ENCODE assay signal across 9 cellular contexts in genomic region chr1:116763116-116763786, GRCh38. TPM values are rescaled to one million over a fixed set of nuclear protein-coding genes. Genes with fewer than 3 reads are reported as not detected.
DNase-seq lines count a peak whose midpoint lies in the region; ATAC-seq lines count a peak whose summit lies in the region.
"Had no signal": no experiment of that assay in that cellular context is flagged by ENCODE, and none has a peak within 500 bp of the region (broad histone marks: within the 10 kb centered on the region; RNA-seq: fewer than 3 reads in every experiment).

No MANE protein-coding gene starts in this region.

- no peak overlapping the region for H3K23ac ChIP-seq in mesenchymal stem cell (ENCODE audit: low read length in 2 of 2)

- H3K4me2 ChIP-seq in mesenchymal stem cell (ENCODE audit: low read length, poor library complexity, severe bottlenecking): no peak overlapping the region

- H3K9ac ChIP-seq in mesenchymal stem cell (ENCODE audit: low read length) (peak overlapping the region; percentile 41), stomach smooth muscle (ENCODE audit: low read length in 2 of 2) (no peak overlapping the region)

- H2BK12ac ChIP-seq in mesenchymal stem cell (ENCODE audit: low read length in 2 of 2): no peak overlapping the region

- DNase-seq in activated T-cell treated with anti-CD3 and anti-CD28 coated beads, Interleukin-2, amount 50 U/mL, for 4 hours: no peak
- DNase-seq in activated T-cell treated with anti-CD3 and anti-CD28 coated beads, Interleukin-2, amount 50 U/mL, for 1 hour: no peak
- peak; percentile 70 for DNase-seq in activated naive CD8-positive, alpha-beta T cell treated with anti-CD3 and anti-CD28 coated beads, Interleukin-2, amount 50 U/mL, for 24 hours
- peak; percentile 25 for DNase-seq in mesenchymal stem cell
- no peak for DNase-seq in glomerular visceral epithelial cell (ENCODE audit: extremely low spot score)
- DNase-seq: caudate nucleus had no signal

- H3K36me3 Mint-ChIP-seq in activated T-cell treated with anti-CD3 and anti-CD28 coated beads, Interleukin-2, amount 50 U/mL, for 4 hours (ENCODE audit: insufficient read depth): peaks cover 90% of the 10 kb centered on the region
- peaks cover 98% of the 10 kb centered on the region for H3K36me3 Mint-ChIP-seq in activated naive CD8-positive, alpha-beta T cell treated with anti-CD3 and anti-CD28 coated beads, Interleukin-2, amount 50 U/mL, for 24 hours (ENCODE audit: low read depth)

- peak; percentile 46 to 55 for ATAC-seq in activated T-cell treated with anti-CD3 and anti-CD28 coated beads, Interleukin-2, amount 50 U/mL, for 4 hours
- peak; percentile 54 for ATAC-seq in activated naive CD8-positive, alpha-beta T cell treated with anti-CD3 and anti-CD28 coated beads, Interleukin-2, amount 50 U/mL, for 24 hours
- ATAC-seq in GM19452 (IDR thresholded peaks at IDR 0.05; ENCODE audit: unreplicated experiment): no peak
- ATAC-seq in GM21381 (IDR thresholded peaks at IDR 0.05; ENCODE audit: unreplicated experiment): no peak

- H3K18ac ChIP-seq in mesenchymal stem cell (ENCODE audit: low read depth in 1 of 2, low read length in 2 of 2): no peak overlapping the region

- 83% methylated on average over 4 of the region's 4 CpGs for WGBS in mesenchymal stem cell

- H2BK5ac ChIP-seq in mesenchymal stem cell (ENCODE audit: low read depth, low read length, poor library complexity, severe bottlenecking): no peak overlapping the region

- no peak overlapping the region for H3K14ac ChIP-seq in mesenchymal stem cell (ENCODE audit: low read length in 2 of 2)

- peaks cover 83% of the 10 kb centered on the region for H3K4me1 Mint-ChIP-seq in activated T-cell treated with anti-CD3 and anti-CD28 coated beads, Interleukin-2, amount 50 U/mL, for 4 hours (ENCODE audit: low read depth)
- H3K4me1 Mint-ChIP-seq in activated naive CD8-positive, alpha-beta T cell treated with anti-CD3 and anti-CD28 coated beads, Interleukin-2, amount 50 U/mL, for 24 hours: peaks cover 89% of the 10 kb centered on the region

- H3K36me3 ChIP-seq in mesenchymal stem cell (ENCODE audit: control insufficient read depth in 1 of 2, insufficient read depth in 2 of 2, low read depth in 1 of 2, low read length in 2 of 2): no peaks in the 10 kb centered on the region
- no peaks in the 10 kb centered on the region for H3K36me3 ChIP-seq in stomach smooth muscle (ENCODE audit: control insufficient read depth in 2 of 2, insufficient read depth in 2 of 2, low read length in 2 of 2)

- H3K4me3 Mint-ChIP-seq in activated T-cell treated with anti-CD3 and anti-CD28 coated beads, Interleukin-2, amount 50 U/mL, for 4 hours: peak overlapping the region; percentile 97
- peak overlapping the region; percentile 98 for H3K4me3 Mint-ChIP-seq in activated naive CD8-positive, alpha-beta T cell treated with anti-CD3 and anti-CD28 coated beads, Interleukin-2, amount 50 U/mL, for 24 hours

- H4K8ac ChIP-seq in mesenchymal stem cell (ENCODE audit: low read length): no peak overlapping the region

- no peak overlapping the region for H2BK15ac ChIP-seq in mesenchymal stem cell (ENCODE audit: low read depth, poor library complexity, severe bottlenecking)

- no peak overlapping the region for H3K4me3 ChIP-seq in mesenchymal stem cell (ENCODE audit: insufficient read depth in 1 of 2, low read depth in 1 of 2, low read length in 2 of 2)
- H3K4me3 ChIP-seq in stomach smooth muscle (ENCODE audit: low read length in 2 of 2): no peak overlapping the region

- no peaks in the 10 kb centered on the region for H3K79me1 ChIP-seq in mesenchymal stem cell (replicated peaks; ENCODE audit: low read length, poor library complexity, severe bottlenecking)

- no peak overlapping the region for H2AK5ac ChIP-seq in mesenchymal stem cell (ENCODE audit: low read length, severe bottlenecking)

- no peaks in the 10 kb centered on the region for H3K27me3 Mint-ChIP-seq in activated T-cell treated with anti-CD3 and anti-CD28 coated beads, Interleukin-2, amount 50 U/mL, for 4 hours (ENCODE audit: low read depth)
- peaks cover 1% of the 10 kb centered on the region for H3K27me3 Mint-ChIP-seq in activated naive CD8-positive, alpha-beta T cell treated with anti-CD3 and anti-CD28 coated beads, Interleukin-2, amount 50 U/mL, for 24 hours

- H2AFZ ChIP-seq in mesenchymal stem cell (ENCODE audit: low read depth, low read length): no peak overlapping the region

- no peaks in the 10 kb centered on the region for H3K9me3 Mint-ChIP-seq in activated T-cell treated with anti-CD3 and anti-CD28 coated beads, Interleukin-2, amount 50 U/mL, for 4 hours
- no peaks in the 10 kb centered on the region for H3K9me3 Mint-ChIP-seq in activated naive CD8-positive, alpha-beta T cell treated with anti-CD3 and anti-CD28 coated beads, Interleukin-2, amount 50 U/mL, for 24 hours

- H3K9me3 ChIP-seq in mesenchymal stem cell (ENCODE audit: control insufficient read depth, low read length): peaks cover 3% of the 10 kb centered on the region
- no peaks in the 10 kb centered on the region for H3K9me3 ChIP-seq in stomach smooth muscle (ENCODE audit: control insufficient read depth in 2 of 2, low read length in 2 of 2)

- H2BK120ac ChIP-seq in mesenchymal stem cell (ENCODE audit: low read depth, low read length): no peak overlapping the region

- no peak overlapping the region for H4K91ac ChIP-seq in mesenchymal stem cell (ENCODE audit: low read length)

- H3K27me3 ChIP-seq in mesenchymal stem cell (ENCODE audit: control insufficient read depth in 1 of 2, insufficient read depth in 1 of 2, low read length in 2 of 2): no peaks in the 10 kb centered on the region
- no peaks in the 10 kb centered on the region for H3K27me3 ChIP-seq in stomach smooth muscle (ENCODE audit: control insufficient read depth in 1 of 2, insufficient read depth in 2 of 2, low read length in 2 of 2)

- no peak overlapping the region for H3K4ac ChIP-seq in mesenchymal stem cell (ENCODE audit: low read depth in 1 of 2, low read length in 2 of 2)

- H3K27ac Mint-ChIP-seq in activated naive CD8-positive, alpha-beta T cell treated with anti-CD3 and anti-CD28 coated beads, Interleukin-2, amount 50 U/mL, for 24 hours: peak overlapping the region; percentile 99

- no peaks in the 10 kb centered on the region for H3K4me1 ChIP-seq in mesenchymal stem cell (ENCODE audit: control insufficient read depth, insufficient read depth, low read depth, low read length)
- peaks cover 3% of the 10 kb centered on the region for H3K4me1 ChIP-seq in stomach smooth muscle (ENCODE audit: control insufficient read depth, insufficient read depth, low read length)

- H3K27ac ChIP-seq in mesenchymal stem cell (ENCODE audit: low read length, poor library complexity, severe bottlenecking): no peak overlapping the region
- peak overlapping the region; percentile 2 for H3K27ac ChIP-seq in stomach smooth muscle (ENCODE audit: low read length)

RNA-seq across cellular contexts. Expression of gene CD2, which starts 9.0 kb away (rescaled TPM):
- total RNA-seq in activated T-cell treated with anti-CD3 and anti-CD28 coated beads, Interleukin-2, amount 50 U/mL, for 4 hours: 100 to 1,000 TPM; 353 to 393 (median 374) TPM
- polyA plus RNA-seq in mesenchymal stem cell (2013, experiment 1 of 2): 0.03 TPM
- not detected for polyA plus RNA-seq in mesenchymal stem cell (2013, experiment 2 of 2)

Comparison
In these comparisons a context has a peak if more than half of its experiments do, and no peak if none do; other contexts are left out.
1. ATAC-seq: peak in activated T-cell treated with anti-CD3 and anti-CD28 coated beads, Interleukin-2, amount 50 U/mL, for 4 hours (2 of 2) and activated naive CD8-positive, alpha-beta T cell treated with anti-CD3 and anti-CD28 coated beads, Interleukin-2, amount 50 U/mL, for 24 hours (single experiment); none in GM19452 (single experiment) and GM21381 (single experiment).
2. DNase-seq: peak in activated naive CD8-positive, alpha-beta T cell treated with anti-CD3 and anti-CD28 coated beads, Interleukin-2, amount 50 U/mL, for 24 hours (single experiment) and mesenchymal stem cell (single experiment); none in activated T-cell treated with anti-CD3 and anti-CD28 coated beads, Interleukin-2, amount 50 U/mL, for 4 hours (single experiment), activated T-cell treated with anti-CD3 and anti-CD28 coated beads, Interleukin-2, amount 50 U/mL, for 1 hour (single experiment) and glomerular visceral epithelial cell (single experiment).